In genomic region chr4:52712991-52713275, GRCh38 we compare ENCODE assay signal across 8 cellular contexts. TPM values are rescaled to one million over a fixed set of nuclear protein-coding genes. Genes with fewer than 3 reads are reported as not detected.
DNase-seq lines count a peak whose midpoint lies in the region; ATAC-seq and TF ChIP-seq lines count a peak whose summit lies in the region.

No MANE protein-coding gene starts in this region.

- peak overlapping the region; percentile 66 for H3K9ac ChIP-seq in rectal smooth muscle tissue (ENCODE audit: low read length)

- H3K4me3 ChIP-seq in GM12875 (ENCODE audit: low read depth, low read length) (peak overlapping the region; percentile 91), RWPE2 (ENCODE audit: severe bottlenecking) (peak overlapping the region; percentile 79), fibroblast of pulmonary artery (replicated peaks; ENCODE audit: low read depth, low read length) (peak overlapping the region; percentile 81), rectal smooth muscle tissue (ENCODE audit: low read length) (peak overlapping the region; percentile 86)

- H3K4me1 ChIP-seq in RWPE2 (ENCODE audit: insufficient read depth, poor library complexity, severe bottlenecking) (peaks cover 26% of the 10 kb centered on the region), rectal smooth muscle tissue (ENCODE audit: control insufficient read depth, insufficient read depth, low read length) (no peaks in the 10 kb centered on the region)

- no peaks in the 10 kb centered on the region for H3K9me3 ChIP-seq in RWPE2 (ENCODE audit: severe bottlenecking)

- no peak for DNase-seq in RWPE2 (ENCODE audit: low spot score)
- no peak for DNase-seq in fibroblast of pulmonary artery (ENCODE audit: low read depth)
- no peak for DNase-seq in NCI-H1417 treated with DMSO at 0.1 percent for 48 hours (lab: John Stamatoyannopoulos, UW)
- no peak for DNase-seq in DMS79 treated with DMSO at 0.1 percent for 48 hours (lab: John Stamatoyannopoulos, UW)

- no peak for ATAC-seq in RWPE2 (ENCODE audit: low read depth)
- ATAC-seq in esophagus mucosa = no peak
- ATAC-seq in HG03378 (IDR thresholded peaks at IDR 0.05; ENCODE audit: unreplicated experiment) = no peak

- peak overlapping the region; percentile 55 for H3K27ac ChIP-seq in RWPE2 (ENCODE audit: poor library complexity, severe bottlenecking)
- H3K27ac ChIP-seq in rectal smooth muscle tissue (ENCODE audit: low read depth, low read length) = no peak overlapping the region

- H3K36me3 ChIP-seq in RWPE2 (ENCODE audit: low read depth) (peaks cover 50% of the 10 kb centered on the region), rectal smooth muscle tissue (ENCODE audit: control insufficient read depth, insufficient read depth, low read length) (peaks cover 3% of the 10 kb centered on the region)

- H3K27me3 ChIP-seq in RWPE2 (ENCODE audit: insufficient read depth, poor library complexity, severe bottlenecking) = no peaks in the 10 kb centered on the region
- no peaks in the 10 kb centered on the region for H3K27me3 ChIP-seq in rectal smooth muscle tissue (ENCODE audit: control insufficient read depth, insufficient read depth, low read length)

- TF ChIP-seq CTCF in GM12875 (IDR thresholded peaks at IDR 0.05; ENCODE audit: borderline replicate concordance, insufficient read depth, low read depth, low read length) (no peak), RWPE2 (IDR thresholded peaks at IDR 0.05; ENCODE audit: poor library complexity, severe bottlenecking) (no peak), fibroblast of pulmonary artery (IDR thresholded peaks at IDR 0.05; ENCODE audit: low read length, missing control alignments) (no peak)

RNA-seq across cellular contexts. Expression of gene ERVMER34-1, which starts 38.3 kb away (rescaled TPM):
- total RNA-seq in esophagus mucosa = 5.1 TPM

RNA-seq across cellular contexts. Expression of gene USP46, which starts 53.8 kb away (rescaled TPM):
- 19.7 TPM for total RNA-seq in esophagus mucosa
